In genomic region chr2:223779877-223780276, GRCh38 we compare ENCODE assay signal across 8 cellular contexts. TPM values are rescaled to one million over a fixed set of nuclear protein-coding genes. Genes with fewer than 3 reads are reported as not detected.
DNase-seq lines count a peak whose midpoint lies in the region; ATAC-seq and TF ChIP-seq lines count a peak whose summit lies in the region.

No MANE protein-coding gene starts in this region.

- H4K8ac ChIP-seq in H9 (replicated peaks; ENCODE audit: insufficient read length, low read depth, low read length): no peak overlapping the region

- TF ChIP-seq CTCF in H9 (conservative IDR thresholded peaks at IDR 0.05): peak; percentile 68
- peak; percentile 45 for TF ChIP-seq CTCF in NB4 (IDR thresholded peaks at IDR 0.05; ENCODE audit: low read depth, low read length)
- TF ChIP-seq CTCF in glutamatergic neuron (IDR thresholded peaks at IDR 0.05; ENCODE audit: partially characterized antibody, unreplicated experiment): peak; percentile 23

- H3K36me3 Mint-ChIP-seq in H9 (ENCODE audit: insufficient read depth in 1 of 3, low read depth in 3 of 3) (peaks cover 0 to 1% (median 0%) of the 10 kb centered on the region in 3 experiments; a peak in 1 of 7 replicates), glutamatergic neuron (ENCODE audit: unreplicated experiment) (no peaks in the 10 kb centered on the region)
- H3K36me3 Mint-ChIP-seq in stimulated activated naive B cell treated with anti-CD40 and anti-IgM and Interleukin-4, amounts not matched to agents 10 μg/mL and 1 μg/mL and 100 μg/mL, for 72 hours: peaks cover 21 to 48% of the 10 kb centered on the region in 2 donors

- H3K23me2 ChIP-seq in H9 (ENCODE audit: insufficient read length, low read depth, low read length, poor library complexity, severe bottlenecking): no peaks in the 10 kb centered on the region

- H3T11ph ChIP-seq in H9 (ENCODE audit: low read length): no peak overlapping the region

- H2BK12ac ChIP-seq in H9 (ENCODE audit: insufficient read length, low read depth, low read length): no peak overlapping the region

- H3K27ac ChIP-seq in H9 (ENCODE audit: insufficient read length, low read depth, low read length) (no peak overlapping the region), aorta (ENCODE audit: low read depth in 1 of 2, low read length in 2 of 2) (no peak overlapping the region)

- no peak overlapping the region for H3K56ac ChIP-seq in H9 (ENCODE audit: insufficient read length, low read depth, low read length)

- no peak overlapping the region for H4K91ac ChIP-seq in H9 (ENCODE audit: insufficient read length, low read depth, low read length)

- no peak overlapping the region for H3K4me2 ChIP-seq in H9 (ENCODE audit: insufficient read depth, insufficient read length, low read length)

- H2BK15ac ChIP-seq in H9 (ENCODE audit: low read depth, low read length): no peak overlapping the region

- H3K9me3 Mint-ChIP-seq in H9 (no peaks in the 10 kb centered on the region), glutamatergic neuron (ENCODE audit: unreplicated experiment) (no peaks in the 10 kb centered on the region)
- no peaks in the 10 kb centered on the region for H3K9me3 Mint-ChIP-seq in stimulated activated naive B cell treated with anti-CD40 and anti-IgM and Interleukin-4, amounts not matched to agents 10 μg/mL and 1 μg/mL and 100 μg/mL, for 72 hours

- no peak overlapping the region for H3K4ac ChIP-seq in H9 (ENCODE audit: low read depth, low read length)

- DNase-seq in NCI-H1092 (lab: John Stamatoyannopoulos, UW) (peak; percentile 4), NCI-H1092 treated with DMSO at 0.1 percent for 48 hours (lab: John Stamatoyannopoulos, UW) (no peak), H9 (peak; percentile 72), NB4 (ENCODE audit: low read depth) (peak; percentile 76), glutamatergic neuron (no peak), aorta (no peak)
- DNase-seq in activated CD8-positive, alpha-beta memory T cell treated with anti-CD3 and anti-CD28 coated beads for 24 hours: peak; percentile 60
- DNase-seq in stimulated activated naive B cell treated with anti-CD40 and anti-IgM and Interleukin-4, amounts not matched to agents 10 μg/mL and 1 μg/mL and 100 μg/mL, for 72 hours: peak; percentile 29

- H3K27me3 Mint-ChIP-seq in H9 (ENCODE audit: low read depth): no peaks in the 10 kb centered on the region
- H3K27me3 Mint-ChIP-seq in glutamatergic neuron (ENCODE audit: unreplicated experiment): peaks cover 3% of the 10 kb centered on the region
- no peaks in the 10 kb centered on the region for H3K27me3 Mint-ChIP-seq in stimulated activated naive B cell treated with anti-CD40 and anti-IgM and Interleukin-4, amounts not matched to agents 10 μg/mL and 1 μg/mL and 100 μg/mL, for 72 hours

- no peaks in the 10 kb centered on the region for H3K79me2 ChIP-seq in H9 (ENCODE audit: insufficient read depth, low read length)

- H2BK120ac ChIP-seq in H9 (ENCODE audit: low read depth, low read length, poor library complexity, severe bottlenecking): no peak overlapping the region

- no peaks in the 10 kb centered on the region for H3K36me3 ChIP-seq in aorta (ENCODE audit: control insufficient read depth in 1 of 2, insufficient read depth in 2 of 2, low read length in 1 of 2)

- ATAC-seq in stimulated activated naive B cell treated with anti-CD40 and anti-IgM and Interleukin-4, amounts not matched to agents 10 μg/mL and 1 μg/mL and 100 μg/mL, for 72 hours (replicated peaks): peak; percentile 80 to 81
- ATAC-seq in aorta (ENCODE audit: low FRiP score): no peak

- no peak for TF ChIP-seq POLR2A in NB4 (IDR thresholded peaks at IDR 0.05; ENCODE audit: extremely low read depth, insufficient read length)

- H3K27me3 ChIP-seq in H9 (ENCODE audit: insufficient read depth, low read length) (no peaks in the 10 kb centered on the region), aorta (ENCODE audit: control insufficient read depth in 1 of 2, insufficient read depth in 2 of 2, low read length in 1 of 2) (no peaks in the 10 kb centered on the region)

- no peaks in the 10 kb centered on the region for H4K20me1 ChIP-seq in H9 (ENCODE audit: control insufficient read depth, insufficient read depth, insufficient read length)

- WGBS in H9 (ENCODE audit: extremely low coverage, insufficient read length, low lambda C conversion rate): no CpG with 5 or more reads among the region's 7 CpGs
- 90 to 93% methylated on average over 7 of the region's 7 CpGs for WGBS in aorta, 2 donors

- H2AFZ ChIP-seq in H9 (ENCODE audit: low read length): no peak overlapping the region

- H3K18ac ChIP-seq in H9 (ENCODE audit: insufficient read length, low read depth, low read length): no peak overlapping the region

- no peak overlapping the region for H3K4me3 Mint-ChIP-seq in H9
- H3K4me3 Mint-ChIP-seq in glutamatergic neuron (ENCODE audit: unreplicated experiment): no peak overlapping the region
- no peak overlapping the region for H3K4me3 Mint-ChIP-seq in stimulated activated naive B cell treated with anti-CD40 and anti-IgM and Interleukin-4, amounts not matched to agents 10 μg/mL and 1 μg/mL and 100 μg/mL, for 72 hours

- no peak overlapping the region for H4K5ac ChIP-seq in H9 (ENCODE audit: insufficient read length, low read depth, low read length)

- no peak overlapping the region for H3K9ac ChIP-seq in H9 (ENCODE audit: extremely low read depth, insufficient read length, low read length)

- H2AK5ac ChIP-seq in H9 (ENCODE audit: insufficient read length, low read length): no peak overlapping the region

- H3K4me1 ChIP-seq in H9 (ENCODE audit: insufficient read depth, low read length): peaks cover 6% of the 10 kb centered on the region; the same call in 1 of the 2 replicates
- H3K4me1 ChIP-seq in aorta (ENCODE audit: control insufficient read depth in 1 of 2, insufficient read depth in 2 of 2, low read length in 2 of 2): no peaks in the 10 kb centered on the region

- no peak overlapping the region for H2BK5ac ChIP-seq in H9 (ENCODE audit: insufficient read length, low read length)

- H2BK20ac ChIP-seq in H9 (ENCODE audit: low read depth, low read length, poor library complexity, severe bottlenecking): no peak overlapping the region

- no peaks in the 10 kb centered on the region for H3K79me1 ChIP-seq in H9 (ENCODE audit: insufficient read depth, low read depth, low read length, poor library complexity, severe bottlenecking)

- H3K4me1 Mint-ChIP-seq in H9 (peaks cover 9 to 10% of the 10 kb centered on the region in 2 experiments), glutamatergic neuron (ENCODE audit: low read depth, unreplicated experiment) (peaks cover 1% of the 10 kb centered on the region)
- peaks cover 10 to 30% of the 10 kb centered on the region in 2 donors for H3K4me1 Mint-ChIP-seq in stimulated activated naive B cell treated with anti-CD40 and anti-IgM and Interleukin-4, amounts not matched to agents 10 μg/mL and 1 μg/mL and 100 μg/mL, for 72 hours

- peak overlapping the region in 1 of 3 experiments; percentile 82; a peak in 1 of 7 replicates for H3K27ac Mint-ChIP-seq in H9
- H3K27ac Mint-ChIP-seq in glutamatergic neuron (ENCODE audit: unreplicated experiment): no peak overlapping the region
- H3K27ac Mint-ChIP-seq in stimulated activated naive B cell treated with anti-CD40 and anti-IgM and Interleukin-4, amounts not matched to agents 10 μg/mL and 1 μg/mL and 100 μg/mL, for 72 hours: no peak overlapping the region

- no peak overlapping the region for H3K4me3 ChIP-seq in NB4 (ENCODE audit: low read depth, low read length)
- H3K4me3 ChIP-seq in aorta (ENCODE audit: low read length in 2 of 2): no peak overlapping the region

- H3K9me3 ChIP-seq in H9 (ENCODE audit: control insufficient read depth, low read depth, low read length) (no peaks in the 10 kb centered on the region), aorta (ENCODE audit: control insufficient read depth, low read length) (no peaks in the 10 kb centered on the region)

- intact Hi-C loops in aorta (cut with DNase I): no loop called here

- no peak overlapping the region for H3K14ac ChIP-seq in H9 (ENCODE audit: insufficient read depth, low read length)

- H3K23ac ChIP-seq in H9 (ENCODE audit: insufficient read length, low read depth, low read length): no peak overlapping the region

RNA-seq across cellular contexts. Expression of gene AP1S3, which starts 57.5 kb away (rescaled TPM):
- 8.7 and 11.0 TPM in 2 replicates for total RNA-seq in H9 (2021)
- total RNA-seq in glutamatergic neuron (ENCODE audit: unreplicated experiment): 3.1 TPM
- total RNA-seq in aorta: 1 to 10 TPM in 1 of 2 donors, under 1 TPM in 1; 0.91 to 2.0 TPM
- polyA plus RNA-seq in aorta: under 1 TPM; 0.26 to 0.50 TPM

Comparison
In these comparisons a context has a peak if more than half of its experiments do, and no peak if none do; other contexts are left out.
1. DNase-seq: peak in NCI-H1092 (single experiment), H9 (single experiment), NB4 (single experiment), activated CD8-positive, alpha-beta memory T cell treated with anti-CD3 and anti-CD28 coated beads for 24 hours (single experiment) and stimulated activated naive B cell treated with anti-CD40 and anti-IgM and Interleukin-4, amounts not matched to agents 10 μg/mL and 1 μg/mL and 100 μg/mL, for 72 hours (single experiment); none in NCI-H1092 treated with DMSO at 0.1 percent for 48 hours (single experiment), glutamatergic neuron (single experiment) and aorta (0 of 2).
2. Peak in every context shown above with its lines, with median percentiles within 50 percentile points of each other: CTCF ChIP-seq.